In the genomic region with DNA sequence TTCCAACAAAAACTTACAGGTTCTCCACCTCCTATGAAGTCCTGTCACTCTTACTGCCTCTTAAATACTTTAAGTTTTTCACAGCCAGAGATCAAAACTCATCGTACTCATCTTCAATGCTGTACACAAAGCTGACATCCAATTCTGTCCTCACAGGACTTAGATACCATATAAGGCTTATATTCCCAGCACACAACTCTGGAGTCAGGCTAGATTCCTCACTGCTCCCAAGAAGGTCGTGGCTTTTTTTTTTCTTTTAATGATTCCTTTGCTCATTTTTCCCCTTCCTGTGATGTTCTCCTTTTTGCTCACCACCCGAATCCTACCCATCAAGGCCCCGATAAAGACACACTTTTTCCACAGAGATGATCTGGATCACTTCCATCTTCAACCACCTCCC, we compare ENCODE assay signal across 8 cellular contexts. TPM values are rescaled to one million over a fixed set of nuclear protein-coding genes. Genes with fewer than 3 reads are reported as not detected.
DNase-seq lines count a peak whose midpoint lies in the region; ATAC-seq and TF ChIP-seq lines count a peak whose summit lies in the region.

No MANE protein-coding gene starts in this region.

- H3K9me3 ChIP-seq in BLaER1 (peaks cover 11% of the 10 kb centered on the region; the same call in 1 of the 2 replicates), MM.1S (replicated peaks; ENCODE audit: insufficient read depth, low read length) (no peaks in the 10 kb centered on the region), duodenal mucosa (ENCODE audit: control insufficient read depth in 1 of 2, low read length in 2 of 2) (no peaks in the 10 kb centered on the region), neural cell (ENCODE audit: low read length) (no peaks in the 10 kb centered on the region)

- no peak overlapping the region for H2AFZ ChIP-seq in MM.1S (ENCODE audit: low read length)
- no peak overlapping the region for H2AFZ ChIP-seq in neural cell (ENCODE audit: low read depth, low read length)

- peaks cover 11% of the 10 kb centered on the region for H3F3A ChIP-seq in MM.1S (ENCODE audit: insufficient read depth, low read length)
- H3F3A ChIP-seq in neural cell (ENCODE audit: insufficient read depth, low read length, poor library complexity, severe bottlenecking): no peaks in the 10 kb centered on the region

- no peak for TF ChIP-seq RAD21 in neural cell (conservative IDR thresholded peaks at IDR 0.05)

- H3K27me3 ChIP-seq in BLaER1 (peaks cover 9% of the 10 kb centered on the region; the same call in 1 of the 2 replicates), MM.1S (replicated peaks; ENCODE audit: insufficient read depth, low read length) (no peaks in the 10 kb centered on the region), duodenal mucosa (ENCODE audit: control insufficient read depth in 1 of 2, insufficient read depth in 2 of 2, low read length in 2 of 2) (no peaks in the 10 kb centered on the region), neural cell (ENCODE audit: insufficient read depth, low read depth, low read length) (no peaks in the 10 kb centered on the region)

- H3K4me2 ChIP-seq in BLaER1 (peak overlapping the region; percentile 91), MM.1S (ENCODE audit: low read depth, low read length) (peak overlapping the region; percentile 85), neural cell (ENCODE audit: low read length) (peak overlapping the region; percentile 37)

- H3K9me2 ChIP-seq in MM.1S (replicated peaks; ENCODE audit: insufficient read depth, low read length) (no peaks in the 10 kb centered on the region), neural cell (ENCODE audit: insufficient read depth, low read length) (no peaks in the 10 kb centered on the region)

- TF ChIP-seq EP300 in neural cell (conservative IDR thresholded peaks at IDR 0.05; ENCODE audit: poor library complexity, severe bottlenecking): no peak

- no peak for ATAC-seq in GM21526 (IDR thresholded peaks at IDR 0.05; ENCODE audit: low FRiP score, unreplicated experiment)

- TF ChIP-seq CTCF in MM.1S (IDR thresholded peaks at IDR 0.05; ENCODE audit: low read length) (no peak), neural cell (IDR thresholded peaks at IDR 0.05; ENCODE audit: poor library complexity, severe bottlenecking) (no peak)

- H3K36me3 ChIP-seq in BLaER1: 0 out of 2 replicates have a peak, but pooled peaks cover 4% of the 10 kb centered on the region
- H3K36me3 ChIP-seq in MM.1S (replicated peaks; ENCODE audit: insufficient read depth, low read length): no peaks in the 10 kb centered on the region
- no peaks in the 10 kb centered on the region for H3K36me3 ChIP-seq in duodenal mucosa (ENCODE audit: control insufficient read depth in 1 of 2, insufficient read depth in 2 of 2, low read length in 2 of 2)
- H3K36me3 ChIP-seq in neural cell (ENCODE audit: insufficient read depth, low read length): no peaks in the 10 kb centered on the region

- H3K79me2 ChIP-seq in MM.1S (ENCODE audit: low read length): peaks cover 51% of the 10 kb centered on the region
- H3K79me2 ChIP-seq in neural cell (replicated peaks; ENCODE audit: insufficient read depth, low read length): peaks cover 24% of the 10 kb centered on the region

- peak overlapping the region; percentile 83 for H3K4me3 ChIP-seq in BLaER1
- peak overlapping the region; percentile 74 for H3K4me3 ChIP-seq in MM.1S (ENCODE audit: low read length)
- peak overlapping the region; percentile 78 to 85 for H3K4me3 ChIP-seq in duodenal mucosa (ENCODE audit: low read depth in 1 of 2, low read length in 2 of 2)
- H3K4me3 ChIP-seq in neural cell (ENCODE audit: low read length): peak overlapping the region; percentile 84

- H3K4me1 ChIP-seq in BLaER1 (peaks cover 31% of the 10 kb centered on the region), MM.1S (ENCODE audit: low read length) (peaks cover 17% of the 10 kb centered on the region), duodenal mucosa (ENCODE audit: control insufficient read depth in 1 of 2, insufficient read depth in 2 of 2, low read length in 2 of 2) (peaks cover 13 to 14% of the 10 kb centered on the region in 2 donors)

- DNase-seq in MM.1S (no peak), cerebellum (ENCODE audit: low spot score) (no peak), NCI-H1694 (lab: John Stamatoyannopoulos, UW) (no peak), hypothalamus (lab: John Stamatoyannopoulos, UW) (no peak)

- H3K27ac ChIP-seq in BLaER1: peak overlapping the region; percentile 96
- peak overlapping the region; percentile 100; the same call in 1 of the 2 replicates for H3K27ac ChIP-seq in MM.1S (ENCODE audit: low read length)
- no peak overlapping the region for H3K27ac ChIP-seq in duodenal mucosa (ENCODE audit: low read depth, low read length)
- peak overlapping the region; percentile 94 for H3K27ac ChIP-seq in neural cell (ENCODE audit: low read length)

- H4K20me1 ChIP-seq in BLaER1: peaks cover 5% of the 10 kb centered on the region; the same call in 1 of the 2 replicates
- no peaks in the 10 kb centered on the region for H4K20me1 ChIP-seq in MM.1S (ENCODE audit: insufficient read depth, low read length)
- H4K20me1 ChIP-seq in neural cell (ENCODE audit: insufficient read depth): no peaks in the 10 kb centered on the region

- peak overlapping the region; percentile 93 for H3K9ac ChIP-seq in BLaER1
- H3K9ac ChIP-seq in MM.1S (ENCODE audit: low read length): peak overlapping the region; percentile 93
- peak overlapping the region; percentile 79 to 86 for H3K9ac ChIP-seq in duodenal mucosa (ENCODE audit: low read depth in 1 of 2, low read length in 2 of 2)
- H3K9ac ChIP-seq in neural cell (ENCODE audit: low read length): peak overlapping the region; percentile 90

TF ChIP-seq in neural cell, 6 proteins besides CTCF, POLR2A, EP300 and RAD21:
- TF ChIP-seq, protein P1, sequence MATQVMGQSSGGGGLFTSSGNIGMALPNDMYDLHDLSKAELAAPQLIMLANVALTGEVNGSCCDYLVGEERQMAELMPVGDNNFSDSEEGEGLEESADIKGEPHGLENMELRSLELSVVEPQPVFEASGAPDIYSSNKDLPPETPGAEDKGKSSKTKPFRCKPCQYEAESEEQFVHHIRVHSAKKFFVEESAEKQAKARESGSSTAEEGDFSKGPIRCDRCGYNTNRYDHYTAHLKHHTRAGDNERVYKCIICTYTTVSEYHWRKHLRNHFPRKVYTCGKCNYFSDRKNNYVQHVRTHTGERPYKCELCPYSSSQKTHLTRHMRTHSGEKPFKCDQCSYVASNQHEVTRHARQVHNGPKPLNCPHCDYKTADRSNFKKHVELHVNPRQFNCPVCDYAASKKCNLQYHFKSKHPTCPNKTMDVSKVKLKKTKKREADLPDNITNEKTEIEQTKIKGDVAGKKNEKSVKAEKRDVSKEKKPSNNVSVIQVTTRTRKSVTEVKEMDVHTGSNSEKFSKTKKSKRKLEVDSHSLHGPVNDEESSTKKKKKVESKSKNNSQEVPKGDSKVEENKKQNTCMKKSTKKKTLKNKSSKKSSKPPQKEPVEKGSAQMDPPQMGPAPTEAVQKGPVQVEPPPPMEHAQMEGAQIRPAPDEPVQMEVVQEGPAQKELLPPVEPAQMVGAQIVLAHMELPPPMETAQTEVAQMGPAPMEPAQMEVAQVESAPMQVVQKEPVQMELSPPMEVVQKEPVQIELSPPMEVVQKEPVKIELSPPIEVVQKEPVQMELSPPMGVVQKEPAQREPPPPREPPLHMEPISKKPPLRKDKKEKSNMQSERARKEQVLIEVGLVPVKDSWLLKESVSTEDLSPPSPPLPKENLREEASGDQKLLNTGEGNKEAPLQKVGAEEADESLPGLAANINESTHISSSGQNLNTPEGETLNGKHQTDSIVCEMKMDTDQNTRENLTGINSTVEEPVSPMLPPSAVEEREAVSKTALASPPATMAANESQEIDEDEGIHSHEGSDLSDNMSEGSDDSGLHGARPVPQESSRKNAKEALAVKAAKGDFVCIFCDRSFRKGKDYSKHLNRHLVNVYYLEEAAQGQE (IDR thresholded peaks at IDR 0.05; ENCODE audit: borderline replicate concordance): no peak
- TF ChIP-seq POLR2AphosphoS5 (IDR thresholded peaks at IDR 0.05) (peak; percentile 4), EZH2 (IDR thresholded peaks at IDR 0.05; ENCODE audit: borderline replicate concordance, insufficient read depth, low read length, poor library complexity, severe bottlenecking) (no peak), TAF1 (IDR thresholded peaks at IDR 0.05; ENCODE audit: low read depth) (no peak), MXI1 (conservative IDR thresholded peaks at IDR 0.05; ENCODE audit: poor library complexity, severe bottlenecking) (no peak), SMC3 (conservative IDR thresholded peaks at IDR 0.05; ENCODE audit: poor library complexity) (no peak)

RNA-seq across cellular contexts. Expression of a gene that starts 0.9 kb away (rescaled TPM):
- 70.0 and 94.2 TPM in 2 replicates for polyA plus RNA-seq in neural cell
- polyA minus RNA-seq in neural cell: 55.8 and 60.5 TPM in 2 replicates
- 40.1 TPM for total RNA-seq in cerebellum

RNA-seq across cellular contexts. Expression of a gene that starts 1.0 kb away (rescaled TPM):
- polyA plus RNA-seq in neural cell: 30.9 and 35.1 TPM in 2 replicates
- polyA minus RNA-seq in neural cell: 24.8 and 32.5 TPM in 2 replicates
- 31.3 TPM for total RNA-seq in cerebellum

RNA-seq across cellular contexts. Expression of a gene that starts 44.6 kb away (rescaled TPM):
- polyA plus RNA-seq in neural cell: 26.9 and 30.6 TPM in 2 replicates
- polyA minus RNA-seq in neural cell: 18.2 and 19.0 TPM in 2 replicates
- 17.2 TPM for total RNA-seq in cerebellum

Comparison
In these comparisons a context has a peak if more than half of its experiments do, and no peak if none do; other contexts are left out.
1. H3K4me2 ChIP-seq: peak in every context shown above with its lines; median percentile 91 in BLaER1; 85 in MM.1S; 37 in neural cell.